In the genomic region with DNA sequence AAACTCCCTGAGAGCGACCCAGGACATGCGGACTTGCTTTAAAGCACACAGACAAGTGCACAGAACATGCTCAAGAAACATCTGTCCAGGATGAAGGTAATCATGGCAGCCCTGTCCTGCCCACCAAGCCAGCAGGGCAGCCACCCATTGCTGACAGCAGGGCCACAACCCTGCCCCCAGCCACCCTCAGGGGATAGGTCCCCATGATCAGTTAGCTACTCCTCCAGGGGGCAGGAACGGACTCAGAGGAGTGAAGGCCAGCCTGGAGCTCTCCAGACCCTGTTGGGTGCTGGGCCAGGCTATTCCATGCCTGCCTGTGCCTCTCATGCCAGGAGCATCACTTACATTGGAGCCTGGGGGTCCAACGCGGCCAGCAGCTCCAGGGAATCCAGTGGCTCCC, we compare ENCODE assay signal across 1 cellular context.
TF ChIP-seq lines count a peak whose summit lies in the region.

No MANE protein-coding gene starts in this region.

TF ChIP-seq in SK-N-SH treated with all-trans-retinoic acid at 6 μM for 48 hours, 23 proteins besides CTCF, POLR2A, EP300 and RAD21 (continued from another document):
- TF ChIP-seq ZFP30 (CRISPR knock-in tag; IDR thresholded peaks at IDR 0.05): no peak
TF ChIP-seq in SK-N-SH treated with all-trans-retinoic acid at 6 μM for 48 hours: peak in this region for 0.
